ENCODE assay signal across 8 cellular contexts in genomic region chr13:19633340-19634128, GRCh38. TPM values are rescaled to one million over a fixed set of nuclear protein-coding genes. Genes with fewer than 3 reads are reported as not detected.
DNase-seq lines count a peak whose midpoint lies in the region; ATAC-seq and TF ChIP-seq lines count a peak whose summit lies in the region.

Gene MPHOSPH8, plus strand, starts transcription at chr13:19633659. Its CDS starts 90 bp downstream, at chr13:19633749.

- H3K36me3 Mint-ChIP-seq in chondrocyte (ENCODE audit: low read depth), result peaks cover 5% of the 10 kb centered on the region

- H3K4me3 Mint-ChIP-seq in chondrocyte (ENCODE audit: unreplicated experiment), result peak within 1 kb of the TSS; percentile 98

- TF ChIP-seq CTCF in chondrocyte (IDR thresholded peaks at IDR 0.05), result peak; percentile 12

- peak within 1 kb of the TSS; percentile 100 for H3K27ac Mint-ChIP-seq in chondrocyte (ENCODE audit: unreplicated experiment)

- TF ChIP-seq POLR2A in GM19099 (IDR thresholded peaks at IDR 0.05; ENCODE audit: extremely low read depth, insufficient read length, low read depth), result peak; percentile 75

- H3K9me3 Mint-ChIP-seq in chondrocyte (ENCODE audit: low read depth), result peaks cover 3% of the 10 kb centered on the region

- no peaks in the 10 kb centered on the region for H3K27me3 Mint-ChIP-seq in chondrocyte (ENCODE audit: low read depth)

- peaks cover 19% of the 10 kb centered on the region for H3K4me1 Mint-ChIP-seq in chondrocyte (ENCODE audit: low read depth)

- DNase-seq in AG20443 (ENCODE audit: low spot score) (peak; percentile 98), NCI-H510A (lab: John Stamatoyannopoulos, UW) (peak; percentile 90), chondrocyte (ENCODE audit: low spot score) (no peak), kidney glomerular epithelial cell (lab: John Stamatoyannopoulos, UW) (peak; percentile 88)
- peak; percentile 88 to 93 for DNase-seq in activated CD4-positive, alpha-beta T cell treated with anti-CD3 and anti-CD28 coated beads for 24 hours (ENCODE audit: low read depth in 2 of 2)
- DNase-seq in stimulated activated CD4-positive, alpha-beta T cell treated with anti-CD3 and anti-CD28 coated beads, Interleukin-1b, Interleukin-23, amount 100 ng/mL, for 1 hour (ENCODE audit: low read depth in 2 of 2), result peak; percentile 84 to 87

- ATAC-seq in HG03432 (IDR thresholded peaks at IDR 0.05; ENCODE audit: unreplicated experiment), result peak; percentile 98

RNA-seq across cellular contexts. Expression of gene MPHOSPH8, which starts in this region (rescaled TPM):
- total RNA-seq in chondrocyte, result 24.1 to 29.4 TPM (median 24.7 TPM) in 3 replicates
